1 cellular context compared by ENCODE assay signal in the genomic region with DNA sequence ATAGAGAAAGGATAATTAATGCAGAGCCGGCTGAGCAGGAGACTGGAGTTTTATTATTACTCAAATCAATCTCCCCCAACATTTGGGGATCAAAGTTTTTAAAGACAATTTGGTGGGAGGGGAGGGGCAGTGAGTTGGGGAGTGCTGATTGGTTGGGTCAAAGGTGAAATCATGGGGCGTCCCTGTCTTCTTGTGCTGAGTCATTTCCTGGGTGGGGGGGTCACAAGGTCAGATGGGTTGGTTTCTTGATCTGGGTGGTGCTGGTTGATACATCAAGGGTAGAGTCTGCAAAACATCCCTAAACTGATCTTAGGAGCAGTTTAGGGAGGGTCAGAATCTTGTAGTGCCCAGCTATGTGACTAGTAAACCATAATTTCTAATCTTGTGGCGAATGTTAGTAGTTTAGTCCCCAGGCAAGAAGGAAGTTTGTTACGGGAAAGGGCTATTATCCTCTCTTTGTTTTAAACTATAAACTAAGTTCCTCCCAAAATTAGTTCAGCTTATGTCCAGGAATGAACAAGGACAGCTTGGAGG.
TF ChIP-seq lines count a peak whose summit lies in the region.

No MANE protein-coding gene starts in this region.

TF ChIP-seq in GM23338, 12 proteins besides CTCF, POLR2A, EP300 and RAD21 (continued from another document):
- TF ChIP-seq, protein P1, sequence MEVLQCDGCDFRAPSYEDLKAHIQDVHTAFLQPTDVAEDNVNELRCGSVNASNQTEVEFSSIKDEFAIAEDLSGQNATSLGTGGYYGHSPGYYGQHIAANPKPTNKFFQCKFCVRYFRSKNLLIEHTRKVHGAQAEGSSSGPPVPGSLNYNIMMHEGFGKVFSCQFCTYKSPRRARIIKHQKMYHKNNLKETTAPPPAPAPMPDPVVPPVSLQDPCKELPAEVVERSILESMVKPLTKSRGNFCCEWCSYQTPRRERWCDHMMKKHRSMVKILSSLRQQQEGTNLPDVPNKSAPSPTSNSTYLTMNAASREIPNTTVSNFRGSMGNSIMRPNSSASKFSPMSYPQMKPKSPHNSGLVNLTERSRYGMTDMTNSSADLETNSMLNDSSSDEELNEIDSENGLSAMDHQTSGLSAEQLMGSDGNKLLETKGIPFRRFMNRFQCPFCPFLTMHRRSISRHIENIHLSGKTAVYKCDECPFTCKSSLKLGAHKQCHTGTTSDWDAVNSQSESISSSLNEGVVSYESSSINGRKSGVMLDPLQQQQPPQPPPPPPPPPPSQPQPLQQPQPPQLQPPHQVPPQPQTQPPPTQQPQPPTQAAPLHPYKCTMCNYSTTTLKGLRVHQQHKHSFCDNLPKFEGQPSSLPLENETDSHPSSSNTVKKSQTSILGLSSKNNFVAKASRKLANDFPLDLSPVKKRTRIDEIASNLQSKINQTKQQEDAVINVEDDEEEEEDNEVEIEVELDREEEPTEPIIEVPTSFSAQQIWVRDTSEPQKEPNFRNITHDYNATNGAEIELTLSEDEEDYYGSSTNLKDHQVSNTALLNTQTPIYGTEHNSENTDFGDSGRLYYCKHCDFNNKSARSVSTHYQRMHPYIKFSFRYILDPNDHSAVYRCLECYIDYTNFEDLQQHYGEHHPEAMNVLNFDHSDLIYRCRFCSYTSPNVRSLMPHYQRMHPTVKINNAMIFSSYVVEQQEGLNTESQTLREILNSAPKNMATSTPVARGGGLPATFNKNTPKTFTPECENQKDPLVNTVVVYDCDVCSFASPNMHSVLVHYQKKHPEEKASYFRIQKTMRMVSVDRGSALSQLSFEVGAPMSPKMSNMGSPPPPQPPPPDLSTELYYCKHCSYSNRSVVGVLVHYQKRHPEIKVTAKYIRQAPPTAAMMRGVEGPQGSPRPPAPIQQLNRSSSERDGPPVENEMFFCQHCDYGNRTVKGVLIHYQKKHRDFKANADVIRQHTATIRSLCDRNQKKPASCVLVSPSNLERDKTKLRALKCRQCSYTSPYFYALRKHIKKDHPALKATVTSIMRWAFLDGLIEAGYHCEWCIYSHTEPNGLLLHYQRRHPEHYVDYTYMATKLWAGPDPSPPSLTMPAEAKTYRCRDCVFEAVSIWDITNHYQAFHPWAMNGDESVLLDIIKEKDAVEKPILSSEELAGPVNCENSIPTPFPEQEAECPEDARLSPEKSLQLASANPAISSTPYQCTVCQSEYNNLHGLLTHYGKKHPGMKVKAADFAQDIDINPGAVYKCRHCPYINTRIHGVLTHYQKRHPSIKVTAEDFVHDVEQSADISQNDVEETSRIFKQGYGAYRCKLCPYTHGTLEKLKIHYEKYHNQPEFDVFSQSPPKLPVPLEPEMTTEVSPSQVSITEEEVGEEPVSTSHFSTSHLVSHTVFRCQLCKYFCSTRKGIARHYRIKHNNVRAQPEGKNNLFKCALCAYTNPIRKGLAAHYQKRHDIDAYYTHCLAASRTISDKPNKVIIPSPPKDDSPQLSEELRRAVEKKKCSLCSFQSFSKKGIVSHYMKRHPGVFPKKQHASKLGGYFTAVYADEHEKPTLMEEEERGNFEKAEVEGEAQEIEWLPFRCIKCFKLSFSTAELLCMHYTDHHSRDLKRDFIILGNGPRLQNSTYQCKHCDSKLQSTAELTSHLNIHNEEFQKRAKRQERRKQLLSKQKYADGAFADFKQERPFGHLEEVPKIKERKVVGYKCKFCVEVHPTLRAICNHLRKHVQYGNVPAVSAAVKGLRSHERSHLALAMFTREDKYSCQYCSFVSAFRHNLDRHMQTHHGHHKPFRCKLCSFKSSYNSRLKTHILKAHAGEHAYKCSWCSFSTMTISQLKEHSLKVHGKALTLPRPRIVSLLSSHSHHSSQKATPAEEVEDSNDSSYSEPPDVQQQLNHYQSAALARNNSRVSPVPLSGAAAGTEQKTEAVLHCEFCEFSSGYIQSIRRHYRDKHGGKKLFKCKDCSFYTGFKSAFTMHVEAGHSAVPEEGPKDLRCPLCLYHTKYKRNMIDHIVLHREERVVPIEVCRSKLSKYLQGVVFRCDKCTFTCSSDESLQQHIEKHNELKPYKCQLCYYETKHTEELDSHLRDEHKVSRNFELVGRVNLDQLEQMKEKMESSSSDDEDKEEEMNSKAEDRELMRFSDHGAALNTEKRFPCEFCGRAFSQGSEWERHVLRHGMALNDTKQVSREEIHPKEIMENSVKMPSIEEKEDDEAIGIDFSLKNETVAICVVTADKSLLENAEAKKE (CRISPR knock-in tag; IDR thresholded peaks at IDR 0.05) = no peak
